In genomic region chr14:60093088-60093487, GRCh38 we compare ENCODE assay signal across 8 cellular contexts. TPM values are rescaled to one million over a fixed set of nuclear protein-coding genes. Genes with fewer than 3 reads are reported as not detected.
A peak's percentile ranks its signal among the peaks of the same experiment; 100 is the strongest.
DNase-seq lines count a peak whose midpoint lies in the region; ATAC-seq and TF ChIP-seq lines count a peak whose summit lies in the region.

No MANE protein-coding gene starts in this region.

- H3K36me3 Mint-ChIP-seq in Caco-2 (ENCODE audit: insufficient read depth, unreplicated experiment) (peaks cover 25% of the 10 kb centered on the region), endodermal cell (ENCODE audit: low read depth) (peaks cover 12% of the 10 kb centered on the region)

- no peaks in the 10 kb centered on the region for H3K27me3 Mint-ChIP-seq in Caco-2 (ENCODE audit: insufficient read depth, unreplicated experiment)
- H3K27me3 Mint-ChIP-seq in endodermal cell (ENCODE audit: insufficient read depth) = no peaks in the 10 kb centered on the region

- WGBS in endodermal cell (ENCODE audit: insufficient coverage in 1 of 2, insufficient read length in 1 of 2), 2 experiments = 0 to 39% methylated on average over 1 to 3 of the region's 3 CpGs

- no peaks in the 10 kb centered on the region for H3K9me2 ChIP-seq in OCI-LY1 (ENCODE audit: low read depth, low read length)

- H3K4me2 ChIP-seq in OCI-LY1 (ENCODE audit: low read length) (peak overlapping the region; percentile 85), osteoblast (ENCODE audit: insufficient read depth, low read length) (peak overlapping the region; percentile 95)

- intact Hi-C loops in Caco-2 (cut with micrococcal nuclease; ENCODE audit: unreplicated experiment) = loop anchor here (10.0 kb wide), 1 partner anchor 182 kb away; no protein-coding TSS in a partner anchor

- H3K27me3 ChIP-seq in Caco-2 (replicated peaks; ENCODE audit: control insufficient read depth, insufficient read depth, low read length) (no peaks in the 10 kb centered on the region), OCI-LY1 (ENCODE audit: insufficient read depth, low read length) (no peaks in the 10 kb centered on the region), endodermal cell (ENCODE audit: control insufficient read depth, insufficient read depth, low read length, poor library complexity, severe bottlenecking) (no peaks in the 10 kb centered on the region), osteoblast (ENCODE audit: insufficient read depth, low read length) (no peaks in the 10 kb centered on the region)

- H3K4me3 ChIP-seq in Caco-2 (ENCODE audit: low read depth, low read length) (peak overlapping the region; percentile 79), OCI-LY1 (ENCODE audit: low read depth, low read length, poor library complexity, severe bottlenecking) (peak overlapping the region; percentile 93), endodermal cell (ENCODE audit: low read length) (peak overlapping the region; percentile 97), osteoblast (ENCODE audit: insufficient read depth, low read length) (peak overlapping the region; percentile 90)

- H3K27ac Mint-ChIP-seq in Caco-2 (ENCODE audit: unreplicated experiment) = peak overlapping the region; percentile 80
- H3K27ac Mint-ChIP-seq in endodermal cell = peak overlapping the region; percentile 98

- H3K79me2 ChIP-seq in OCI-LY1 (ENCODE audit: insufficient read depth, low read length) = peaks cover 50% of the 10 kb centered on the region
- peaks cover 60% of the 10 kb centered on the region for H3K79me2 ChIP-seq in osteoblast (ENCODE audit: insufficient read depth, low read length)

- H3K9me3 Mint-ChIP-seq in Caco-2 (ENCODE audit: unreplicated experiment) = no peaks in the 10 kb centered on the region
- H3K9me3 Mint-ChIP-seq in endodermal cell = peaks cover 3% of the 10 kb centered on the region

- CTCF ChIA-PET in Caco-2 (lab: Charles Lee) = interaction anchor here (1.0 to 1.1 kb wide), 2 partner anchors 13 to 72 kb away, joined by 3 to 4 read pairs; partner anchors contain the start of gene DHRS7

- POLR2A ChIA-PET in Caco-2 (lab: Charles Lee) = interaction anchor here (2.4 kb wide), 1 partner anchor 156 kb away, joined by 21 read pairs; the partner anchor contains the start of gene PPM1A

- peaks cover 33% of the 10 kb centered on the region for H3K4me1 ChIP-seq in Caco-2
- H3K4me1 ChIP-seq in OCI-LY1 (ENCODE audit: insufficient read depth, low read length, severe bottlenecking) = peaks cover 46% of the 10 kb centered on the region
- no peaks in the 10 kb centered on the region for H3K4me1 ChIP-seq in endodermal cell (ENCODE audit: control insufficient read depth, insufficient read depth, low read length)
- H3K4me1 ChIP-seq in osteoblast (ENCODE audit: insufficient read depth, low read length) = peaks cover 37% of the 10 kb centered on the region

- H3K27ac ChIP-seq in OCI-LY1 (ENCODE audit: low read depth, low read length, poor library complexity, severe bottlenecking) (peak overlapping the region; percentile 85), endodermal cell (ENCODE audit: low read depth, low read length) (no peak overlapping the region), osteoblast (ENCODE audit: low read depth, low read length) (peak overlapping the region; percentile 99)

- TF ChIP-seq CTCF in Caco-2 (IDR thresholded peaks at IDR 0.05; ENCODE audit: insufficient read depth in 1 of 2, low read depth in 1 of 2, low read length in 1 of 2, severe bottlenecking in 1 of 2, unreplicated experiment in 1 of 2) = no peak
- TF ChIP-seq CTCF in OCI-LY1 (IDR thresholded peaks at IDR 0.05; ENCODE audit: low read length) = no peak
- TF ChIP-seq CTCF in endodermal cell (conservative IDR thresholded peaks at IDR 0.05) = no peak
- TF ChIP-seq CTCF in osteoblast (IDR thresholded peaks at IDR 0.05; ENCODE audit: extremely low read depth, low read depth, low read length) = no peak

- H2AFZ ChIP-seq in OCI-LY1 (ENCODE audit: low read length) (no peak overlapping the region), osteoblast (ENCODE audit: low read length) (peak overlapping the region; percentile 24)

- H3F3A ChIP-seq in OCI-LY1 (ENCODE audit: insufficient read depth, low read length) = no peaks in the 10 kb centered on the region

- H4K20me1 ChIP-seq in OCI-LY1 (ENCODE audit: insufficient read depth, low read length) (no peaks in the 10 kb centered on the region), osteoblast (ENCODE audit: insufficient read depth, low read length) (peaks cover 11% of the 10 kb centered on the region)

- no peaks in the 10 kb centered on the region for H3K9me3 ChIP-seq in Caco-2
- H3K9me3 ChIP-seq in OCI-LY1 (ENCODE audit: low read length) = no peaks in the 10 kb centered on the region
- H3K9me3 ChIP-seq in endodermal cell (ENCODE audit: control insufficient read depth, low read length) = peaks cover 10% of the 10 kb centered on the region
- H3K9me3 ChIP-seq in osteoblast (ENCODE audit: low read depth, low read length) = no peaks in the 10 kb centered on the region

- DNase-seq in Caco-2 = no peak
- DNase-seq in endodermal cell = no peak
- no peak for DNase-seq in osteoblast (ENCODE audit: insufficient read length, low spot score, missing footprints)
- no peak for DNase-seq in NCI-H1105 treated with DMSO at 0.1 percent for 48 hours (lab: John Stamatoyannopoulos, UW)
- DNase-seq in SKM-1 treated with dmso at 0.1 percent for 144 hours (lab: John Stamatoyannopoulos, UW; ENCODE audit: unreplicated experiment) = no peak
- no peak for DNase-seq in NCI-H1048 (lab: John Stamatoyannopoulos, UW)

- H3K4me3 Mint-ChIP-seq in Caco-2 (ENCODE audit: unreplicated experiment) (peak overlapping the region; percentile 94), endodermal cell (peak overlapping the region; percentile 84)

- peaks cover 24% of the 10 kb centered on the region for H3K4me1 Mint-ChIP-seq in Caco-2 (ENCODE audit: low read depth, unreplicated experiment)
- H3K4me1 Mint-ChIP-seq in endodermal cell = peaks cover 25% of the 10 kb centered on the region

- ATAC-seq in esophagus mucosa = no peak

- H3K36me3 ChIP-seq in Caco-2 (ENCODE audit: control insufficient read depth, insufficient read depth, low read length) (no peaks in the 10 kb centered on the region), OCI-LY1 (ENCODE audit: insufficient read depth, low read length) (peaks cover 19% of the 10 kb centered on the region), endodermal cell (ENCODE audit: control insufficient read depth, insufficient read depth, low read length) (peaks cover 19% of the 10 kb centered on the region), osteoblast (ENCODE audit: insufficient read depth, low read length) (peaks cover 7% of the 10 kb centered on the region)

- H3K9ac ChIP-seq in OCI-LY1 (ENCODE audit: low read length) = peak overlapping the region; percentile 94
- peak overlapping the region; percentile 91 for H3K9ac ChIP-seq in endodermal cell (ENCODE audit: extremely low read depth, low read length, poor library complexity, severe bottlenecking)

- no TSS peak for BruUV-seq in Caco-2 (replicated peaks; lab: Mats Ljungman, UMichigan)

RNA-seq across cellular contexts. Expression of gene PCNX4, which starts 1.4 kb away (rescaled TPM):
- total RNA-seq in Caco-2 (2022) = 69.4 and 72.7 TPM in 2 replicates
- total RNA-seq in endodermal cell = 10 to 100 TPM; 61.1 to 74.3 TPM
- polyA plus RNA-seq in endodermal cell (2013, experiment 1 of 2) = 82.0 TPM
- 79.0 TPM for polyA plus RNA-seq in endodermal cell (2013, experiment 2 of 2)
- 86.3 and 101 TPM in 2 replicates for total RNA-seq in osteoblast
- 19.2 TPM for total RNA-seq in esophagus mucosa
